In genomic region chr2:42792583-42793313, GRCh38 we compare ENCODE assay signal across 8 cellular contexts.
DNase-seq lines count a peak whose midpoint lies in the region; ATAC-seq and TF ChIP-seq lines count a peak whose summit lies in the region.

TSS of gene HAAO (minus strand) at chr2:42792583. CDS start at chr2:42792536, 47 bp downstream.

- peaks cover 24% of the 10 kb centered on the region for H3K27me3 Mint-ChIP-seq in activated naive CD4-positive, alpha-beta T cell treated with anti-CD3 and anti-CD28 coated beads, Interleukin-2, amount 50 U/mL, for 24 hours
- peaks cover 47% of the 10 kb centered on the region for H3K27me3 Mint-ChIP-seq in stimulated activated naive CD8-positive, alpha-beta T cell treated with anti-CD3 and anti-CD28 coated beads, Interleukin-15, amount 100 ng/mL, for 72 hours

- TF ChIP-seq CTCF in cardiac fibroblast (IDR thresholded peaks at IDR 0.05; ENCODE audit: low read depth, low read length) = no peak

- H3K4me3 Mint-ChIP-seq in activated naive CD4-positive, alpha-beta T cell treated with anti-CD3 and anti-CD28 coated beads, Interleukin-2, amount 50 U/mL, for 24 hours = peak within 1 kb of the TSS; percentile 86
- H3K4me3 Mint-ChIP-seq in stimulated activated naive CD8-positive, alpha-beta T cell treated with anti-CD3 and anti-CD28 coated beads, Interleukin-15, amount 100 ng/mL, for 72 hours = peak within 1 kb of the TSS; percentile 80 to 90

- H3K36me3 Mint-ChIP-seq in activated naive CD4-positive, alpha-beta T cell treated with anti-CD3 and anti-CD28 coated beads, Interleukin-2, amount 50 U/mL, for 24 hours = peaks cover 2% of the 10 kb centered on the region

- peak; percentile 51 for ATAC-seq in HG03354 (IDR thresholded peaks at IDR 0.05; ENCODE audit: poor library complexity, severe bottlenecking, unreplicated experiment)
- ATAC-seq in stimulated activated naive CD8-positive, alpha-beta T cell treated with anti-CD3 and anti-CD28 coated beads, Interleukin-15, amount 100 ng/mL, for 72 hours = peak; percentile 68
- ATAC-seq in HG02623 (IDR thresholded peaks at IDR 0.05; ENCODE audit: unreplicated experiment) = no peak

- peak within 1 kb of the TSS; percentile 84 for H3K27ac Mint-ChIP-seq in activated naive CD4-positive, alpha-beta T cell treated with anti-CD3 and anti-CD28 coated beads, Interleukin-2, amount 50 U/mL, for 24 hours
- peak within 1 kb of the TSS; percentile 14 to 93 for H3K27ac Mint-ChIP-seq in stimulated activated naive CD8-positive, alpha-beta T cell treated with anti-CD3 and anti-CD28 coated beads, Interleukin-15, amount 100 ng/mL, for 72 hours

- H3K4me3 ChIP-seq in cardiac fibroblast (replicated peaks in 1 of 2; ENCODE audit: low read depth in 2 of 2, low read length in 2 of 2) = peak within 1 kb of the TSS; percentile 23 to 32

- H3K4me1 Mint-ChIP-seq in activated naive CD4-positive, alpha-beta T cell treated with anti-CD3 and anti-CD28 coated beads, Interleukin-2, amount 50 U/mL, for 24 hours = peaks cover 31% of the 10 kb centered on the region
- peaks cover 68% of the 10 kb centered on the region for H3K4me1 Mint-ChIP-seq in stimulated activated naive CD8-positive, alpha-beta T cell treated with anti-CD3 and anti-CD28 coated beads, Interleukin-15, amount 100 ng/mL, for 72 hours

- H3K9me3 Mint-ChIP-seq in activated naive CD4-positive, alpha-beta T cell treated with anti-CD3 and anti-CD28 coated beads, Interleukin-2, amount 50 U/mL, for 24 hours = no peaks in the 10 kb centered on the region
- H3K9me3 Mint-ChIP-seq in stimulated activated naive CD8-positive, alpha-beta T cell treated with anti-CD3 and anti-CD28 coated beads, Interleukin-15, amount 100 ng/mL, for 72 hours = no peaks in the 10 kb centered on the region

- no peak for DNase-seq in activated naive CD4-positive, alpha-beta T cell (lab: John Stamatoyannopoulos, UW)
- DNase-seq in cardiac fibroblast (ENCODE audit: low read depth in 2 of 2) (no peak), left kidney (ENCODE audit: low read depth, low spot score) (peak; percentile 86), SW 1271 (lab: John Stamatoyannopoulos, UW) (no peak)
- DNase-seq in stimulated activated naive CD8-positive, alpha-beta T cell treated with anti-CD3 and anti-CD28 coated beads, Interleukin-15, amount 100 ng/mL, for 72 hours = peak; percentile 39 to 41

Comparison
In these comparisons a context has a peak if more than half of its experiments do, and no peak if none do; other contexts are left out.
1. DNase-seq: peak in left kidney (single experiment) and stimulated activated naive CD8-positive, alpha-beta T cell treated with anti-CD3 and anti-CD28 coated beads, Interleukin-15, amount 100 ng/mL, for 72 hours (2 of 2); none in activated naive CD4-positive, alpha-beta T cell (0 of 4), cardiac fibroblast (0 of 2) and SW 1271 (0 of 2).